9 cellular contexts compared by ENCODE assay signal in the genomic region with DNA sequence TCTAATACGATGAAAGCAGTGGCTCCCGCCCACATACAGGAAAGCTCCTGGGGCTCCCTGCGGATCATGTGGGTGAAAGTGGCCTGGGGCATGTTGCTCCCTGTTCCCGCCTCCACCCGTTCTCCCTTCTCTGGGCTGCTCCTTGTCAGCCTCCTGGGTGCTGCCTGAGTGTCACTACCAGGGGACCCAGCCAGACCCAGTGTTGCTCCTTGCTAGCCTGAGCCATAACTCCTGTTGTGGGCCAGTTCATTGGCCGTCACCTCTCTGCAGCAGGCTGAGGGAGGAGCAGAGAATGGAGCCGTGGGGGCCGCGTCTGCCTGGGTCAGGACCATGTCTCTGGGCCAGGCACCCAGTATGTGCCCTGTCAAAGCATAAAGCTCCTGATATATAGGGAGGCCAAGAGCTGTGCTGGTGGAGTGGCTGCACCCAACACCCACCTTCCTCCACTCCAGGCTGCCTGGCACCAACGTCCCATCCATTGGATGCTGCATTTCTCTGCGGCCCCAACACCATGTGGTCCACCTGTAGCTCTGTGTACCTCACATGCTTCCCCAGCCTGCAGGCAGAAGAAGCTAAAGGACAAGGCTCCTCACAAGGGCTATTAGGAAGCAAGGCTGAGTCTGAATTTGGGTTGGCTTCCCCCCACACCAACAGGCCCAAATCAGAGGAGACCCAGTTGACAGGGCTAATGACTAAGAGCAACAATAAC. TPM values are rescaled to one million over a fixed set of nuclear protein-coding genes. Genes with fewer than 3 reads are reported as not detected.
A peak's percentile ranks its signal among the peaks of the same experiment; 100 is the strongest.
DNase-seq lines count a peak whose midpoint lies in the region; ATAC-seq, FAIRE-seq and TF ChIP-seq lines count a peak whose summit lies in the region.
"Had no signal": no experiment of that assay in that cellular context is flagged by ENCODE, and none has a peak within 500 bp of the region (broad histone marks: within the 10 kb centered on the region; RNA-seq: fewer than 3 reads in every experiment).

No MANE protein-coding gene starts in this region.

- H3K27ac Mint-ChIP-seq in activated CD4-positive, alpha-beta memory T cell treated with anti-CD3 and anti-CD28 coated beads, Interleukin-2, amount 10 ng/mL, durations not matched to agents 7 days and 5 days = peak overlapping the region; percentile 99
- H3K27ac Mint-ChIP-seq in stimulated activated effector memory CD8-positive, alpha-beta T cell treated with anti-CD3 and anti-CD28 coated beads, Interleukin-12 subunit alpha, Interleukin-12 subunit beta, amount 100 ng/mL, for 72 hours = peak overlapping the region; percentile 77
- H3K27ac Mint-ChIP-seq in chondrocyte (ENCODE audit: unreplicated experiment) = no peak overlapping the region

- H3K27me3 ChIP-seq in left ventricle myocardium inferior (ENCODE audit: low read depth) = no peaks in the 10 kb centered on the region

- no peak for FAIRE-seq in RCC 7860 (lab: Jason Lieb, UNC)

- no peaks in the 10 kb centered on the region for H3K9me3 ChIP-seq in left ventricle myocardium inferior (replicated peaks)

- peaks cover 90% of the 10 kb centered on the region for H3K4me1 Mint-ChIP-seq in activated CD4-positive, alpha-beta memory T cell treated with anti-CD3 and anti-CD28 coated beads, Interleukin-2, amount 10 ng/mL, durations not matched to agents 7 days and 5 days
- H3K4me1 Mint-ChIP-seq in stimulated activated effector memory CD8-positive, alpha-beta T cell treated with anti-CD3 and anti-CD28 coated beads, Interleukin-12 subunit alpha, Interleukin-12 subunit beta, amount 100 ng/mL, for 72 hours = peaks cover 92% of the 10 kb centered on the region
- peaks cover 56% of the 10 kb centered on the region for H3K4me1 Mint-ChIP-seq in chondrocyte (ENCODE audit: low read depth)

- peak overlapping the region; percentile 62 for H3K4me3 ChIP-seq in left ventricle myocardium inferior

- peaks cover 6% of the 10 kb centered on the region for H3K9me3 Mint-ChIP-seq in activated CD4-positive, alpha-beta memory T cell treated with anti-CD3 and anti-CD28 coated beads, Interleukin-2, amount 10 ng/mL, durations not matched to agents 7 days and 5 days
- H3K9me3 Mint-ChIP-seq in stimulated activated effector memory CD8-positive, alpha-beta T cell treated with anti-CD3 and anti-CD28 coated beads, Interleukin-12 subunit alpha, Interleukin-12 subunit beta, amount 100 ng/mL, for 72 hours = no peaks in the 10 kb centered on the region
- H3K9me3 Mint-ChIP-seq in chondrocyte (ENCODE audit: low read depth) = peaks cover 8% of the 10 kb centered on the region

- CTCF ChIA-PET in activated CD4-positive, alpha-beta memory T cell treated with anti-CD3 and anti-CD28 coated beads, Interleukin-2, amount 10 ng/mL, durations not matched to agents 7 days and 5 days (lab: Charles Lee) = interaction anchor here (0.8 to 15.6 kb wide), 12 partner anchors 11 to 121 kb away, joined by 3 to 162 read pairs (median 10); no protein-coding TSS in a partner anchor

- ATAC-seq in GM19395 (IDR thresholded peaks at IDR 0.05; ENCODE audit: unreplicated experiment) = peak; percentile 19
- ATAC-seq in stimulated activated effector memory CD8-positive, alpha-beta T cell treated with anti-CD3 and anti-CD28 coated beads, Interleukin-12 subunit alpha, Interleukin-12 subunit beta, amount 100 ng/mL, for 72 hours = peak; percentile 1

- peaks cover 100% of the 10 kb centered on the region for H3K4me1 ChIP-seq in left ventricle myocardium inferior

- TF ChIP-seq CTCF in left ventricle myocardium inferior (IDR thresholded peaks at IDR 0.05; ENCODE audit: borderline replicate concordance) (no peak), chondrocyte (IDR thresholded peaks at IDR 0.05) (no peak)

- POLR2A ChIA-PET in activated CD4-positive, alpha-beta memory T cell treated with anti-CD3 and anti-CD28 coated beads, Interleukin-2, amount 10 ng/mL, durations not matched to agents 7 days and 5 days (lab: Charles Lee) = interaction anchor here (0.9 to 20.0 kb wide), 14 partner anchors 11 to 121 kb away, joined by 3 to 374 read pairs (median 10); a partner anchor contains a TSS

- H3K36me3 Mint-ChIP-seq in activated CD4-positive, alpha-beta memory T cell treated with anti-CD3 and anti-CD28 coated beads, Interleukin-2, amount 10 ng/mL, durations not matched to agents 7 days and 5 days (ENCODE audit: low read depth) = peaks cover 56% of the 10 kb centered on the region
- peaks cover 75% of the 10 kb centered on the region for H3K36me3 Mint-ChIP-seq in stimulated activated effector memory CD8-positive, alpha-beta T cell treated with anti-CD3 and anti-CD28 coated beads, Interleukin-12 subunit alpha, Interleukin-12 subunit beta, amount 100 ng/mL, for 72 hours
- peaks cover 3% of the 10 kb centered on the region for H3K36me3 Mint-ChIP-seq in chondrocyte (ENCODE audit: low read depth)

- intact Hi-C loops in left ventricle myocardium inferior (cut with micrococcal nuclease) = no loop called here

- H3K36me3 ChIP-seq in left ventricle myocardium inferior = peaks cover 3% of the 10 kb centered on the region

- H3K27me3 Mint-ChIP-seq in activated CD4-positive, alpha-beta memory T cell treated with anti-CD3 and anti-CD28 coated beads, Interleukin-2, amount 10 ng/mL, durations not matched to agents 7 days and 5 days = no peaks in the 10 kb centered on the region
- H3K27me3 Mint-ChIP-seq in chondrocyte (ENCODE audit: low read depth) = no peaks in the 10 kb centered on the region

- peak overlapping the region; percentile 39 for H3K4me3 Mint-ChIP-seq in activated CD4-positive, alpha-beta memory T cell treated with anti-CD3 and anti-CD28 coated beads, Interleukin-2, amount 10 ng/mL, durations not matched to agents 7 days and 5 days
- peak overlapping the region; percentile 74 for H3K4me3 Mint-ChIP-seq in stimulated activated effector memory CD8-positive, alpha-beta T cell treated with anti-CD3 and anti-CD28 coated beads, Interleukin-12 subunit alpha, Interleukin-12 subunit beta, amount 100 ng/mL, for 72 hours
- no peak overlapping the region for H3K4me3 Mint-ChIP-seq in chondrocyte (ENCODE audit: unreplicated experiment)

- no peak for DNase-seq in activated CD4-positive, alpha-beta memory T cell treated with anti-CD3 and anti-CD28 coated beads, Interleukin-2, amount 10 ng/mL, durations not matched to agents 7 days and 5 days
- DNase-seq in left ventricle myocardium inferior (peak; percentile 32), NCI-H748 treated with DMSO at 0.1 percent for 48 hours (lab: John Stamatoyannopoulos, UW) (no peak), NCI-H1417 (lab: John Stamatoyannopoulos, UW) (no peak), RCC 7860 (ENCODE audit: low spot score) (no peak), chondrocyte (ENCODE audit: low spot score) (no peak)
- no peak for DNase-seq in stimulated activated effector memory CD8-positive, alpha-beta T cell treated with anti-CD3 and anti-CD28 coated beads, Interleukin-12 subunit alpha, Interleukin-12 subunit beta, amount 100 ng/mL, for 72 hours (ENCODE audit: low spot score in 2 of 2)
- DNase-seq: aorta had no signal

- H3K27ac ChIP-seq in left ventricle myocardium inferior (replicated peaks) = peak overlapping the region; percentile 100

RNA-seq across cellular contexts. Expression of a gene that starts 40.5 kb away (rescaled TPM):
- total RNA-seq in activated CD4-positive, alpha-beta memory T cell treated with anti-CD3 and anti-CD28 coated beads, Interleukin-2, amount 10 ng/mL, durations not matched to agents 7 days and 5 days = 100 to 1,000 TPM; 199 TPM
- total RNA-seq in left ventricle myocardium inferior (62.3 TPM), chondrocyte (54.2 to 59.1 TPM (median 58.4 TPM) in 3 replicates)
